Comparison of ENCODE assay signal across 17 cellular contexts in genomic region chr2:196284033-196284844, GRCh38.
DNase-seq lines count a peak whose midpoint lies in the region; ATAC-seq, FAIRE-seq and TF ChIP-seq lines count a peak whose summit lies in the region.
"Had no signal": no experiment of that assay in that cellular context is flagged by ENCODE, and none has a peak within 500 bp of the region (broad histone marks: within the 10 kb centered on the region; RNA-seq: fewer than 3 reads in every experiment).

No MANE protein-coding gene starts in this region.

- no peaks in the 10 kb centered on the region for H3K9me3 ChIP-seq in right atrium auricular region
- H3K9me3 ChIP-seq: SJSA1 had no signal

- peak overlapping the region; percentile 12 for H3K27ac Mint-ChIP-seq in activated CD4-positive, alpha-beta T cell treated with anti-CD3 and anti-CD28 coated beads for 36 hours
- peak overlapping the region; percentile 48 for H3K27ac Mint-ChIP-seq in type B pancreatic cell

- H3K36me3 Mint-ChIP-seq in activated CD4-positive, alpha-beta T cell treated with anti-CD3 and anti-CD28 coated beads for 36 hours (ENCODE audit: low read depth): peaks cover 5% of the 10 kb centered on the region
- peaks cover 11% of the 10 kb centered on the region for H3K36me3 Mint-ChIP-seq in type B pancreatic cell
- H3K36me3 Mint-ChIP-seq: CD4-positive, alpha-beta memory T cell had no signal

- no peak overlapping the region for H3K4me3 Mint-ChIP-seq in activated CD4-positive, alpha-beta T cell treated with anti-CD3 and anti-CD28 coated beads for 36 hours
- no peak overlapping the region for H3K4me3 Mint-ChIP-seq in type B pancreatic cell
- H3K4me3 Mint-ChIP-seq: stimulated activated naive CD8-positive, alpha-beta T cell treated with anti-CD3 and anti-CD28 coated beads, Interleukin-15, amount 100 ng/mL, for 72 hours had no signal

- H3K27me3 ChIP-seq in right atrium auricular region: no peaks in the 10 kb centered on the region
- H3K27me3 ChIP-seq: SJSA1 had no signal

- TF ChIP-seq CTCF in astrocyte of the cerebellum (IDR thresholded peaks at IDR 0.05; ENCODE audit: low read depth, low read length, missing control alignments): no peak
- TF ChIP-seq CTCF in right atrium auricular region (IDR thresholded peaks at IDR 0.05): no peak
- TF ChIP-seq CTCF in type B pancreatic cell (conservative IDR thresholded peaks at IDR 0.05): no peak
- no peak for TF ChIP-seq CTCF in D721Med (IDR thresholded peaks at IDR 0.05; ENCODE audit: insufficient read depth, missing control alignments)

- peaks cover 63% of the 10 kb centered on the region for H3K4me1 Mint-ChIP-seq in activated CD4-positive, alpha-beta T cell treated with anti-CD3 and anti-CD28 coated beads for 36 hours
- H3K4me1 Mint-ChIP-seq in type B pancreatic cell (ENCODE audit: unreplicated experiment): peaks cover 10% of the 10 kb centered on the region

- H3K4me3 ChIP-seq in astrocyte of the cerebellum (ENCODE audit: low read depth, low read length) (no peak overlapping the region), right atrium auricular region (no peak overlapping the region)
- H3K4me3 ChIP-seq: K562, SJSA1 had no signal

- CTCF ChIA-PET in activated CD4-positive, alpha-beta T cell treated with anti-CD3 and anti-CD28 coated beads for 36 hours (lab: Charles Lee): interaction anchor here (0.9 to 1.1 kb wide), 2 partner anchors 88 to 120 kb away, joined by 3 read pairs; no protein-coding TSS in a partner anchor

- H3K9me3 Mint-ChIP-seq in activated CD4-positive, alpha-beta T cell treated with anti-CD3 and anti-CD28 coated beads for 36 hours (ENCODE audit: low read depth): peaks cover 6% of the 10 kb centered on the region
- H3K9me3 Mint-ChIP-seq in type B pancreatic cell: peaks cover 7% of the 10 kb centered on the region
- H3K9me3 Mint-ChIP-seq: CD4-positive, alpha-beta memory T cell had no signal

- H3K36me3 ChIP-seq in right atrium auricular region: no peaks in the 10 kb centered on the region
- H3K36me3 ChIP-seq: SJSA1 had no signal

- in situ Hi-C loops in astrocyte of the cerebellum (cut with HindIII; ENCODE audit: low sequenced_read_pairs): no loop called here

- peak overlapping the region; percentile 17 to 34 for H3K27ac ChIP-seq in right atrium auricular region
- H3K27ac ChIP-seq: 22Rv1, SJSA1 had no signal

- H3K4me1 ChIP-seq in right atrium auricular region: no peaks in the 10 kb centered on the region

- FAIRE-seq in D721Med (lab: Jason Lieb, UNC): no peak
- FAIRE-seq: K562 had no signal

- intact Hi-C loops in activated CD4-positive, alpha-beta T cell treated with anti-CD3 and anti-CD28 coated beads for 36 hours (cut with DNase I, micrococcal nuclease): loop anchor here in 1 of 2 experiments (10.0 kb wide), 1 partner anchor 641 kb away; the partner anchor contains the start of gene PGAP1

- H3K27me3 Mint-ChIP-seq in activated CD4-positive, alpha-beta T cell treated with anti-CD3 and anti-CD28 coated beads for 36 hours: no peaks in the 10 kb centered on the region
- no peaks in the 10 kb centered on the region for H3K27me3 Mint-ChIP-seq in type B pancreatic cell
- H3K27me3 Mint-ChIP-seq: CD4-positive, alpha-beta memory T cell had no signal

- POLR2A ChIA-PET in activated CD4-positive, alpha-beta T cell treated with anti-CD3 and anti-CD28 coated beads for 36 hours (lab: Charles Lee): no interaction called here

- no peak for DNase-seq in activated CD4-positive, alpha-beta T cell treated with anti-CD3 and anti-CD28 coated beads for 36 hours
- no peak for DNase-seq in activated CD4-positive, alpha-beta T cell treated with anti-CD3 and anti-CD28 coated beads, Interleukin-2, amount 50 U/mL, for 4 hours
- DNase-seq in astrocyte of the cerebellum (ENCODE audit: low read depth) (peak; percentile 6), right atrium auricular region (ENCODE audit: low spot score) (no peak), type B pancreatic cell (ENCODE audit: extremely low spot score, unreplicated experiment) (no peak), D721Med (ENCODE audit: insufficient read length, low spot score) (no peak), OCI-M1 (lab: John Stamatoyannopoulos, UW) (no peak)
- DNase-seq in stimulated activated CD4-positive, alpha-beta T cell treated with anti-CD3 and anti-CD28 coated beads, Interleukin-1b, Interleukin-23, amount 100 ng/mL, for 48 hours: no peak
- DNase-seq: CD4-positive, alpha-beta memory T cell; effector memory CD4-positive, alpha-beta T cell; HCEC 1CT; posterior cingulate gyrus; stimulated activated CD4-positive, alpha-beta T cell treated with anti-CD3 and anti-CD28 coated beads, Interleukin-12 subunit alpha, Interleukin-12 subunit beta, amount 100 ng/mL, for 4 hours; stimulated activated naive CD8-positive, alpha-beta T cell treated with anti-CD3 and anti-CD28 coated beads, Interleukin-15, amount 100 ng/mL, for 72 hours had no signal

- ATAC-seq in activated CD4-positive, alpha-beta T cell treated with anti-CD3 and anti-CD28 coated beads for 36 hours: no peak
- ATAC-seq: K562; stimulated activated naive CD8-positive, alpha-beta T cell treated with anti-CD3 and anti-CD28 coated beads, Interleukin-15, amount 100 ng/mL, for 72 hours had no signal
